In the genomic region with DNA sequence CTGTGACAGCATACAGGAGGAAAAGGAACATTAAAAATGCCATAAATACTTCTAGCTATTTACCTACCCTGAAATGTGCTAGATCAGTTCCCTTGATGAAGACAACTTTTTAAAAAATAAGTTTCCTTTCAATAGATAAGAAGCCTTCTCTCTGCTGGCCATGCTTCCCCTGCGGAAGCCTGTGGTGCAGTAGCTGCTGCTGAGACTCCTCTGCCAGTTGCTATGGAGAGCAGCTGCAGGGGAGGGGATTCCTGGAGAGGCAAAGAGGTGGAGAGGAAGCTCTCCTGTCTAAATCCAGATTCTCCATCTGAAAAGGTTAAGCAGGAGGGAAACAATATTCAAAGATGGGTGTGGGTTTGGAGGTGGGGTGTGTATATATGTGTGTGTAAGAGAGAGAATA, we compare ENCODE assay signal across 1 cellular context.
A peak's percentile ranks its signal among the peaks of the same experiment; 100 is the strongest.
TF ChIP-seq lines count a peak whose summit lies in the region.

No MANE protein-coding gene starts in this region.

TF ChIP-seq in GM23338, 12 proteins besides CTCF, POLR2A, EP300 and RAD21 (continued from another document):
- peak; percentile 25; the same call in 1 of the 2 replicates for TF ChIP-seq ZNF462 (CRISPR knock-in tag; IDR thresholded peaks at IDR 0.05)
